15 cellular contexts compared by ENCODE assay signal in genomic region chr11:118851970-118852369, GRCh38. TPM values are rescaled to one million over a fixed set of nuclear protein-coding genes. Genes with fewer than 3 reads are reported as not detected.
DNase-seq lines count a peak whose midpoint lies in the region; ATAC-seq and TF ChIP-seq lines count a peak whose summit lies in the region.
"Had no signal": no experiment of that assay in that cellular context is flagged by ENCODE, and none has a peak within 500 bp of the region (broad histone marks: within the 10 kb centered on the region; RNA-seq: fewer than 3 reads in every experiment).

No MANE protein-coding gene starts in this region.

- no peak overlapping the region for H3K4me3 ChIP-seq in vagina

- in situ Hi-C loops in GM13976 (cut with MboI; ENCODE audit: low sequenced_read_pairs, unreplicated experiment), result no loop called here

- no peaks in the 10 kb centered on the region for H3K9me3 ChIP-seq in vagina

- no peaks in the 10 kb centered on the region for H3K4me1 ChIP-seq in vagina

- DNase-seq in GM13976 (ENCODE audit: low spot score) (peak; percentile 73), fibroblast of peridontal ligament (ENCODE audit: extremely low read depth) (peak; percentile 57), NCI-H2196 (lab: John Stamatoyannopoulos, UW; ENCODE audit: unreplicated experiment) (no peak), vagina (ENCODE audit: extremely low spot score in 2 of 2) (no peak), EL (no peak)
- DNase-seq: hypothalamus, Kasumi-1, NCI-H2171, SIG-M5 had no signal

- no peak overlapping the region for H3K27ac ChIP-seq in vagina

- H3K36me3 ChIP-seq in vagina, result no peaks in the 10 kb centered on the region

- intact Hi-C loops in vagina (cut with DNase I), result no loop called here

- no peak for TF ChIP-seq CTCF in GM13976 (IDR thresholded peaks at IDR 0.05; ENCODE audit: borderline replicate concordance, control extremely low read depth, extremely low read depth, insufficient read depth, missing control alignments)
- no peak for TF ChIP-seq CTCF in vagina (IDR thresholded peaks at IDR 0.05)

- no peak for TF ChIP-seq POLR2A in vagina (IDR thresholded peaks at IDR 0.05)

- ATAC-seq in GM21529 (IDR thresholded peaks at IDR 0.05; ENCODE audit: unreplicated experiment) (peak; percentile 89), HG03565 (IDR thresholded peaks at IDR 0.05; ENCODE audit: unreplicated experiment) (peak; percentile 46), HG03039 (IDR thresholded peaks at IDR 0.05; ENCODE audit: unreplicated experiment) (no peak)

- no peaks in the 10 kb centered on the region for H3K27me3 ChIP-seq in vagina

RNA-seq across cellular contexts. Expression of gene CXCR5, which starts 31.7 kb away (rescaled TPM):
- total RNA-seq in vagina, result not detected
- total RNA-seq: endothelial cell of umbilical vein, lower leg skin, osteoblast had no signal

Comparison
In these comparisons a context has a peak if more than half of its experiments do, and no peak if none do; other contexts are left out.
1. DNase-seq: peak in GM13976 (single experiment) and fibroblast of peridontal ligament (single experiment); none in NCI-H2196 (single experiment), vagina (0 of 2) and EL (single experiment).